In the genomic region with DNA sequence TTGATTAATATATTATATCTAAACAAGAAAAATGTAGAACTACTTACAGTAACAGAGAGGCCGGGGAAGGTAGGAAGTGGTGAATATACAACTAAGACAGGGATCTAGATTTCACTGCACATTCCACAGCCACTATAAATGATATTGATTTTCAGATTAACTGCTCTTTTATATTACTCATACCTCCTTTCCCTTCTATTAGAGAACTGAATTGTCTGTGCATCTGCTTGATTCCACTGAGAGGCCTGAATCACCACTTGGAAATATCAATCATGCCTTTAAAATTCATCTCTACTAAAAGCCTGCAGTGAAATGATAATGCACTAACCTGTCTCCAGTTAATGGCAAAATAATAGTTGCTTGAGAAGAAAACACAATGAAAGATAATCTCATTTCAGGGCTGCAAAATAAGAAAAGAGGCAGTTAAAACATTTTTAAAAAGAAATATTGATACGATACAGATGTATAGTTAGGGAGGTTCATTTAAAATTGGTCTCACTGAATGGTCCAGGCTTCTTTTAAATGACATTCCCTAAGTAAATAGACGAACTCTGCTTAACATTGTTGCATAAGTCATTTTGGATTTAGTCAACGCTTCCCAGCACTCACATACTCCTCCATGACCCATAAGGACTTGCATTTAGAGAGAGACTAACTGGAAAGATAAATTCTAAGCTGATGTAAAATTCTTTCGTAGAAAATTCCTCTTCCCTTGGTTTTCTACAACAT, we compare ENCODE assay signal across 13 cellular contexts. TPM values are rescaled to one million over a fixed set of nuclear protein-coding genes. Genes with fewer than 3 reads are reported as not detected.
DNase-seq lines count a peak whose midpoint lies in the region; ATAC-seq, FAIRE-seq and TF ChIP-seq lines count a peak whose summit lies in the region.
"Had no signal": no experiment of that assay in that cellular context is flagged by ENCODE, and none has a peak within 500 bp of the region (broad histone marks: within the 10 kb centered on the region; RNA-seq: fewer than 3 reads in every experiment).

No MANE protein-coding gene starts in this region.

- intact Hi-C loops in endothelial cell of umbilical vein (cut with micrococcal nuclease) (no loop called here), psoas muscle (cut with DNase I) (no loop called here)

- CTCF ChIA-PET in endothelial cell of umbilical vein (lab: Charles Lee) = interaction anchor here (1.3 to 1.4 kb wide), 3 partner anchors 9 to 116 kb away, joined by 4 to 5 read pairs (median 5); no protein-coding TSS in a partner anchor

- H3K4me3 ChIP-seq in endothelial cell of umbilical vein (replicated peaks in 1 of 3; ENCODE audit: insufficient read depth in 1 of 3, low read depth in 1 of 3, low read length in 3 of 3) (peak overlapping the region in 1 of 3 experiments; percentile 95), skeletal muscle satellite cell (ENCODE audit: low read length) (peak overlapping the region; percentile 97), psoas muscle (no peak overlapping the region)

- no peaks in the 10 kb centered on the region for H3K9me3 Mint-ChIP-seq in HFFc6

- POLR2A ChIA-PET in endothelial cell of umbilical vein (lab: Charles Lee) = no interaction called here

- no peak overlapping the region for H2AFZ ChIP-seq in endothelial cell of umbilical vein (ENCODE audit: low read depth, low read length)

- TF ChIP-seq CTCF in HFFc6 (IDR thresholded peaks at IDR 0.05) (no peak), endothelial cell of umbilical vein (IDR thresholded peaks at IDR 0.05; ENCODE audit: extremely low read depth in 1 of 2, insufficient read depth in 1 of 2, low read depth in 1 of 2, low read length in 2 of 2) (no peak), psoas muscle (IDR thresholded peaks at IDR 0.05) (no peak)

- no peaks in the 10 kb centered on the region for H3K27me3 ChIP-seq in endothelial cell of umbilical vein (ENCODE audit: control insufficient read depth in 2 of 2, insufficient read depth in 2 of 2, low read length in 2 of 2)
- H3K27me3 ChIP-seq in skeletal muscle satellite cell (ENCODE audit: control insufficient read depth, insufficient read depth, low read length) = no peaks in the 10 kb centered on the region
- H3K27me3 ChIP-seq in psoas muscle (ENCODE audit: insufficient read depth in 3 of 3, low read length in 2 of 3) = no peaks in the 10 kb centered on the region

- DNase-seq in HFFc6 = no peak
- peak; percentile 38 for DNase-seq in SK-N-DZ (ENCODE audit: low spot score)
- DNase-seq in endothelial cell of umbilical vein (ENCODE audit: low read depth, low spot score) = no peak
- no peak for DNase-seq in NCI-H82 treated with DMSO at 0.1 percent for 48 hours (lab: John Stamatoyannopoulos, UW; ENCODE audit: unreplicated experiment)
- no peak for DNase-seq in psoas muscle
- DNase-seq: central memory CD4-positive, alpha-beta T cell; DMS153; left ventricle myocardium superior; NCI-H1105 treated with DMSO at 0.1 percent for 48 hours; retina had no signal

- H3K36me3 ChIP-seq in endothelial cell of umbilical vein (ENCODE audit: control insufficient read depth in 2 of 2, extremely low read depth in 1 of 2, insufficient read depth in 2 of 2, low read length in 2 of 2) (peaks cover 0 to 6% of the 10 kb centered on the region in 2 experiments), skeletal muscle satellite cell (ENCODE audit: insufficient read depth, low read length) (peaks cover 32% of the 10 kb centered on the region), psoas muscle (ENCODE audit: insufficient read depth in 1 of 2, low read depth in 1 of 2) (peaks cover 0 to 21% of the 10 kb centered on the region in 2 donors)

- 83 to 86% (median 83%) methylated on average over 5 of the region's 5 CpGs for WGBS in psoas muscle, 3 donors

- peak overlapping the region; percentile 94 for H3K4me2 ChIP-seq in endothelial cell of umbilical vein (ENCODE audit: insufficient read depth, low read length)
- H3K4me2 ChIP-seq in skeletal muscle satellite cell (ENCODE audit: low read length) = peak overlapping the region; percentile 89

- H3K4me1 ChIP-seq in endothelial cell of umbilical vein (ENCODE audit: control insufficient read depth, extremely low read depth, insufficient read depth, low read length) = peaks cover 36% of the 10 kb centered on the region
- peaks cover 35% of the 10 kb centered on the region for H3K4me1 ChIP-seq in skeletal muscle satellite cell (ENCODE audit: control insufficient read depth, insufficient read depth, low read length)
- H3K4me1 ChIP-seq in psoas muscle = peaks cover 7% of the 10 kb centered on the region

- H4K20me1 ChIP-seq in endothelial cell of umbilical vein (replicated peaks; ENCODE audit: control insufficient read depth, extremely low read depth, insufficient read depth, low read length) = no peaks in the 10 kb centered on the region

- no peak for FAIRE-seq in endothelial cell of umbilical vein (lab: Jason Lieb, UNC)

- H3K27ac Mint-ChIP-seq in HFFc6 = peak overlapping the region; percentile 80

- peak overlapping the region; percentile 92 for H3K4me3 Mint-ChIP-seq in HFFc6

- H3K79me2 ChIP-seq in endothelial cell of umbilical vein (ENCODE audit: control insufficient read depth, insufficient read depth, low read length) = peaks cover 37% of the 10 kb centered on the region

- H3K9me3 ChIP-seq in endothelial cell of umbilical vein (replicated peaks; ENCODE audit: control insufficient read depth, insufficient read depth, low read length) (no peaks in the 10 kb centered on the region), skeletal muscle satellite cell (replicated peaks; ENCODE audit: low read length) (no peaks in the 10 kb centered on the region), psoas muscle (no peaks in the 10 kb centered on the region)

- peaks cover 59% of the 10 kb centered on the region for H3K36me3 Mint-ChIP-seq in HFFc6 (ENCODE audit: low read depth)

- no peaks in the 10 kb centered on the region; the same call in 1 of the 2 replicates for H3K27me3 Mint-ChIP-seq in HFFc6 (ENCODE audit: insufficient read depth)

- no TSS peak for BruUV-seq in endothelial cell of umbilical vein (replicated peaks; lab: Mats Ljungman, UMichigan)

- H3K9ac ChIP-seq in endothelial cell of umbilical vein (replicated peaks; ENCODE audit: extremely low read depth, insufficient read depth, low read length) = no peak overlapping the region
- H3K9ac ChIP-seq in skeletal muscle satellite cell (ENCODE audit: low read depth, low read length) = peak overlapping the region; percentile 37

- ATAC-seq in psoas muscle (no peak), HG02763 (IDR thresholded peaks at IDR 0.05; ENCODE audit: unreplicated experiment) (no peak)
- ATAC-seq: left ventricle myocardium superior had no signal

- TF ChIP-seq POLR2A in endothelial cell of umbilical vein (IDR thresholded peaks at IDR 0.05; ENCODE audit: low read depth, low read length) = no peak

- H3K27ac ChIP-seq in endothelial cell of umbilical vein (ENCODE audit: insufficient read depth, low read depth, low read length) = peak overlapping the region; percentile 57
- H3K27ac ChIP-seq in psoas muscle = no peak overlapping the region
- H3K27ac ChIP-seq: HL-60 had no signal

- peaks cover 75% of the 10 kb centered on the region for H3K4me1 Mint-ChIP-seq in HFFc6 (ENCODE audit: low read depth)

- dilution Hi-C loops in endothelial cell of umbilical vein (cut with MboI; ENCODE audit: extremely low pct_ligation_motif_present, low sequenced_read_pairs) = no loop called here

- H3K9me1 ChIP-seq in endothelial cell of umbilical vein (replicated peaks; ENCODE audit: control insufficient read depth, extremely low read depth, insufficient read depth, low read length) = no peaks in the 10 kb centered on the region

TF ChIP-seq in endothelial cell of umbilical vein, 7 proteins besides CTCF, POLR2A, EP300 and RAD21:
- TF ChIP-seq MYC (IDR thresholded peaks at IDR 0.05; ENCODE audit: low read depth, low read length) = no peak
- TF ChIP-seq JUN (IDR thresholded peaks at IDR 0.05; ENCODE audit: borderline replicate concordance, insufficient read depth, insufficient read length, low read depth) = no peak
- TF ChIP-seq, protein P1, sequence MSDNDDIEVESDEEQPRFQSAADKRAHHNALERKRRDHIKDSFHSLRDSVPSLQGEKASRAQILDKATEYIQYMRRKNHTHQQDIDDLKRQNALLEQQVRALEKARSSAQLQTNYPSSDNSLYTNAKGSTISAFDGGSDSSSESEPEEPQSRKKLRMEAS (IDR thresholded peaks at IDR 0.05; ENCODE audit: insufficient read depth, insufficient read length) = no peak
- TF ChIP-seq EZH2 (IDR thresholded peaks at IDR 0.05; ENCODE audit: borderline replicate concordance, low read depth, low read length, severe bottlenecking) = no peak
- TF ChIP-seq GATA2 (IDR thresholded peaks at IDR 0.05; ENCODE audit: insufficient read depth, insufficient read length, low read depth, low read length) = no peak
- no peak for TF ChIP-seq FOS (IDR thresholded peaks at IDR 0.05; ENCODE audit: borderline replicate concordance, insufficient read depth, low read length)
- no peak for TF ChIP-seq POLR2AphosphoS5 (IDR thresholded peaks at IDR 0.05; ENCODE audit: insufficient read depth, low read depth, low read length)

RNA-seq across cellular contexts. Expression of a gene that starts 3.8 kb away (rescaled TPM):
- total RNA-seq in HFFc6 (2021; fragmentation: NEBNext Ultra II Directional; extraction: Animal tissue kit (Norgen Biotek cat#: 25700)) = 100 to 1,000 TPM; 137 to 198 (median 144) TPM
- 41.0 and 45.3 TPM in 2 replicates for polyA plus RNA-seq in SK-N-DZ (2014; cell fraction: cytosol; rRNA removed)
- 11.3 and 18.4 TPM in 2 replicates for polyA plus RNA-seq in SK-N-DZ (2014; cell fraction: nucleus; rRNA removed)
- total RNA-seq in endothelial cell of umbilical vein (64.6 and 71.9 TPM in 2 replicates), psoas muscle (10 to 100 TPM; 10.3 to 21.9 (median 14.8) TPM)
- polyA plus RNA-seq in endothelial cell of umbilical vein (4.6 and 6.6 TPM in 2 replicates), psoas muscle (1 to 10 TPM; 3.3 to 7.7 (median 5.4) TPM)
- polyA plus RNA-seq in endothelial cell of umbilical vein (2011; cell fraction: cytosol; rRNA removed) = 13.2 and 13.5 TPM in 2 replicates
- 15.0 and 21.8 TPM in 2 replicates for polyA plus RNA-seq in endothelial cell of umbilical vein (2011; cell fraction: nucleus; rRNA removed)
- 60.4 and 88.5 TPM in 2 replicates for polyA plus RNA-seq in endothelial cell of umbilical vein (2012)
- polyA minus RNA-seq in endothelial cell of umbilical vein = 19.8 and 21.8 TPM in 2 replicates
- polyA minus RNA-seq in endothelial cell of umbilical vein (2011; cell fraction: cytosol; rRNA and poly(A)+ RNA removed) = not detected
- polyA minus RNA-seq in endothelial cell of umbilical vein (2011; cell fraction: nucleus; rRNA and poly(A)+ RNA removed) = 39.5 and 44.4 TPM in 2 replicates
- total RNA-seq in skeletal muscle satellite cell (2012; rRNA removed) = 25.6 and 46.1 TPM in 2 replicates
